In genomic region chr17:77959926-77960521, GRCh38 we compare ENCODE assay signal across 8 cellular contexts. TPM values are rescaled to one million over a fixed set of nuclear protein-coding genes. Genes with fewer than 3 reads are reported as not detected.
A peak's percentile ranks its signal among the peaks of the same experiment; 100 is the strongest.
DNase-seq lines count a peak whose midpoint lies in the region; ATAC-seq and TF ChIP-seq lines count a peak whose summit lies in the region.

No MANE protein-coding gene starts in this region.

- peak overlapping the region; percentile 89 to 97 (median 94) for H3K27ac Mint-ChIP-seq in CD4-positive, alpha-beta memory T cell

- peak overlapping the region; percentile 91 to 99 (median 95) for H3K4me3 Mint-ChIP-seq in CD4-positive, alpha-beta memory T cell

- H3K4me2 ChIP-seq in skeletal muscle satellite cell (ENCODE audit: low read length) = peak overlapping the region; percentile 94

- POLR2A ChIA-PET in CD4-positive, alpha-beta memory T cell (lab: Charles Lee; ENCODE audit: partially characterized antibody) = interaction anchor here (0.6 to 4.3 kb wide), 9 partner anchors 10 to 820 kb away, joined by 3 to 116 read pairs (median 7); partner anchors contain the start of gene TMC8

- intact Hi-C loops in CD4-positive, alpha-beta memory T cell (cut with micrococcal nuclease) = loop anchor here (2.0 to 5.0 kb wide), 5 partner anchors 52 to 1223 kb away; partner anchors contain the start of genes MFSD11 and SRSF2
- intact Hi-C loops in right cardiac atrium (cut with DNase I) = loop anchor here in 1 of 4 donors (5.0 kb wide), 1 partner anchor 68 kb away; no protein-coding TSS in a partner anchor

- H3K36me3 ChIP-seq in CD4-positive, alpha-beta memory T cell (ENCODE audit: insufficient read depth, low read length) = no peaks in the 10 kb centered on the region
- no peaks in the 10 kb centered on the region for H3K36me3 ChIP-seq in skeletal muscle satellite cell (ENCODE audit: insufficient read depth, low read length)

- peak; percentile 43 to 66 (median 52) for DNase-seq in CD4-positive, alpha-beta memory T cell
- peak; percentile 60 for DNase-seq in NCI-H1105 treated with DMSO at 0.1 percent for 48 hours (lab: John Stamatoyannopoulos, UW)
- peak; percentile 12 for DNase-seq in activated T-helper 9 cell treated with anti-CD3 and anti-CD28 coated beads, Interleukin-2, amount 50 U/mL, for 16 hours (ENCODE audit: low read depth)
- no peak for DNase-seq in right cardiac atrium
- DNase-seq in GM20000 (ENCODE audit: low spot score) = no peak
- DNase-seq in NOMO-1 treated with dmso at 0.1 percent for 144 hours (lab: John Stamatoyannopoulos, UW; ENCODE audit: unreplicated experiment) = no peak

- no peaks in the 10 kb centered on the region for H3K9me3 ChIP-seq in CD4-positive, alpha-beta memory T cell (ENCODE audit: control insufficient read depth in 1 of 2, low read length in 2 of 2)
- no peaks in the 10 kb centered on the region for H3K9me3 ChIP-seq in right cardiac atrium (ENCODE audit: control insufficient read depth, low read length)
- no peaks in the 10 kb centered on the region for H3K9me3 ChIP-seq in skeletal muscle satellite cell (replicated peaks; ENCODE audit: low read length)

- ATAC-seq in right cardiac atrium (no peak), GM21786 (IDR thresholded peaks at IDR 0.05; ENCODE audit: unreplicated experiment) (no peak)

- no peaks in the 10 kb centered on the region for H3K27me3 Mint-ChIP-seq in CD4-positive, alpha-beta memory T cell

- WGBS in right cardiac atrium = 25% methylated on average over 23 of the region's 23 CpGs

- no peaks in the 10 kb centered on the region for H3K27me3 ChIP-seq in CD4-positive, alpha-beta memory T cell (ENCODE audit: insufficient read depth, low read length)
- H3K27me3 ChIP-seq in right cardiac atrium (ENCODE audit: control insufficient read depth, insufficient read depth) (no peaks in the 10 kb centered on the region), skeletal muscle satellite cell (ENCODE audit: control insufficient read depth, insufficient read depth, low read length) (peaks cover 27% of the 10 kb centered on the region)

- H3K9ac ChIP-seq in skeletal muscle satellite cell (ENCODE audit: low read depth, low read length) = peak overlapping the region; percentile 72

- peak overlapping the region; percentile 73 to 83 for H3K4me3 ChIP-seq in CD4-positive, alpha-beta memory T cell (ENCODE audit: low read length in 2 of 2)
- H3K4me3 ChIP-seq in right cardiac atrium (ENCODE audit: low read length) = peak overlapping the region; percentile 99
- peak overlapping the region; percentile 90 for H3K4me3 ChIP-seq in skeletal muscle satellite cell (ENCODE audit: low read length)

- CTCF ChIA-PET in CD4-positive, alpha-beta memory T cell (lab: Charles Lee; ENCODE audit: partially characterized antibody) = interaction anchor here (1.2 to 3.5 kb wide), 4 partner anchors 10 to 187 kb away, joined by 3 to 18 read pairs (median 6); no protein-coding TSS in a partner anchor

- no peak for TF ChIP-seq CTCF in GM20000 (IDR thresholded peaks at IDR 0.05; ENCODE audit: extremely low read depth, missing control alignments)

- H3K4me1 Mint-ChIP-seq in CD4-positive, alpha-beta memory T cell = peaks cover 40 to 70% (median 57%) of the 10 kb centered on the region in 4 donors

- peak overlapping the region; percentile 57 for H3K27ac ChIP-seq in CD4-positive, alpha-beta memory T cell (ENCODE audit: low read depth, low read length)
- H3K27ac ChIP-seq in right cardiac atrium (ENCODE audit: low read length) = peak overlapping the region; percentile 82

- peaks cover 0 to 22% of the 10 kb centered on the region in 2 donors for H3K36me3 Mint-ChIP-seq in CD4-positive, alpha-beta memory T cell

- peaks cover 62% of the 10 kb centered on the region for H3K4me1 ChIP-seq in CD4-positive, alpha-beta memory T cell (ENCODE audit: insufficient read depth, low read length)
- H3K4me1 ChIP-seq in right cardiac atrium (ENCODE audit: control insufficient read depth, insufficient read depth, low read length) (peaks cover 9% of the 10 kb centered on the region), skeletal muscle satellite cell (ENCODE audit: control insufficient read depth, insufficient read depth, low read length) (peaks cover 8% of the 10 kb centered on the region)

- peaks cover 0 to 3% (median 0%) of the 10 kb centered on the region in 8 donors for H3K9me3 Mint-ChIP-seq in CD4-positive, alpha-beta memory T cell

RNA-seq across cellular contexts. Expression of gene TNRC6C, which starts 1.5 kb away (rescaled TPM):
- 100 to 1,000 TPM; 105 to 112 TPM for total RNA-seq in CD4-positive, alpha-beta memory T cell
- polyA plus RNA-seq in CD4-positive, alpha-beta memory T cell = 1 to 10 TPM; 1.3 to 9.4 TPM
- 10 to 100 TPM; 23.1 to 32.8 (median 25.6) TPM for total RNA-seq in right cardiac atrium
- 8.6 TPM for polyA plus RNA-seq in right cardiac atrium
- total RNA-seq in skeletal muscle satellite cell (2012; rRNA removed) = 1.3 TPM in 2 replicates

Comparison
In these comparisons a context has a peak if more than half of its experiments do, and no peak if none do; other contexts are left out.
1. DNase-seq: peak in CD4-positive, alpha-beta memory T cell (5 of 5), NCI-H1105 treated with DMSO at 0.1 percent for 48 hours (single experiment) and activated T-helper 9 cell treated with anti-CD3 and anti-CD28 coated beads, Interleukin-2, amount 50 U/mL, for 16 hours (single experiment); none in right cardiac atrium (0 of 3), GM20000 (single experiment) and NOMO-1 treated with dmso at 0.1 percent for 144 hours (single experiment).
2. Peak in every context shown above with its lines, with median percentiles within 50 percentile points of each other: H3K4me3 ChIP-seq.